Comparison of ENCODE assay signal across 13 cellular contexts in genomic region chr19:34666958-34667265, GRCh38. TPM values are rescaled to one million over a fixed set of nuclear protein-coding genes. Genes with fewer than 3 reads are reported as not detected.
DNase-seq lines count a peak whose midpoint lies in the region; ATAC-seq and TF ChIP-seq lines count a peak whose summit lies in the region.
"Had no signal": no experiment of that assay in that cellular context is flagged by ENCODE, and none has a peak within 500 bp of the region (broad histone marks: within the 10 kb centered on the region; RNA-seq: fewer than 3 reads in every experiment).

No MANE protein-coding gene starts in this region.

- H3K27me3 ChIP-seq in left lung (no peaks in the 10 kb centered on the region), upper lobe of right lung (no peaks in the 10 kb centered on the region)
- H3K27me3 ChIP-seq: tibial nerve had no signal

- H3K9me3 ChIP-seq in left lung: no peaks in the 10 kb centered on the region
- no peaks in the 10 kb centered on the region for H3K9me3 ChIP-seq in upper lobe of right lung

- H3K4me1 ChIP-seq in left lung (peaks cover 0 to 18% of the 10 kb centered on the region in 2 donors), upper lobe of right lung (peaks cover 5% of the 10 kb centered on the region)

- DNase-seq in Right ventricle myocardium inferior (ENCODE audit: missing footprints) (peak; percentile 48), cardiac septum (ENCODE audit: low spot score) (no peak), left lung (peak in 1 of 2 donors; percentile 60), upper lobe of right lung (no peak), LoVo (ENCODE audit: low spot score) (no peak), NCI-H1694 treated with DMSO at 0.1 percent for 48 hours (lab: John Stamatoyannopoulos, UW) (no peak), DMS114 treated with DMSO at 0.1 percent for 48 hours (lab: John Stamatoyannopoulos, UW; ENCODE audit: unreplicated experiment) (no peak)
- DNase-seq: activated CD4-positive, CD25-positive, alpha-beta regulatory T cell; GOT3; KBM-7 had no signal

- H3K36me3 ChIP-seq in left lung (no peaks in the 10 kb centered on the region), upper lobe of right lung (no peaks in the 10 kb centered on the region)

- H3K4me3 ChIP-seq in left lung (peak overlapping the region; percentile 6 to 32), upper lobe of right lung (peak overlapping the region; percentile 39)

- peak overlapping the region; percentile 71; the same call in 1 of the 2 replicates for H3K27ac ChIP-seq in VCaP
- peak overlapping the region; percentile 73 to 75 for H3K27ac ChIP-seq in left lung
- peak overlapping the region; percentile 71 for H3K27ac ChIP-seq in upper lobe of right lung

- intact Hi-C loops in Right ventricle myocardium inferior (cut with DNase I): no loop called here
- intact Hi-C loops in cardiac septum (cut with DNase I): no loop called here
- intact Hi-C loops in left lung (cut with DNase I): no loop called here
- intact Hi-C loops in upper lobe of right lung (cut with DNase I): no loop called here

- ATAC-seq in Right ventricle myocardium inferior (no peak), left lung (peak; percentile 47), upper lobe of right lung (peak; percentile 24)

- no peak for TF ChIP-seq CTCF in VCaP (conservative IDR thresholded peaks at IDR 0.05)
- TF ChIP-seq CTCF in left lung (IDR thresholded peaks at IDR 0.05): no peak
- no peak for TF ChIP-seq CTCF in upper lobe of right lung (IDR thresholded peaks at IDR 0.05)

RNA-seq across cellular contexts. Expression of gene SCGB2B2, which starts 10.0 kb away (rescaled TPM):
- 0.19 TPM for total RNA-seq in Right ventricle myocardium inferior
- 1.2 TPM for total RNA-seq in cardiac septum
- 1 to 10 TPM in 1 of 2 donors, under 1 TPM in 1; 0.47 to 1.7 TPM for total RNA-seq in left lung
- 0.58 TPM for total RNA-seq in upper lobe of right lung
- total RNA-seq: lung microvascular endothelial cell had no signal

RNA-seq across cellular contexts. Expression of gene ZNF302, which starts 10.6 kb away (rescaled TPM):
- 37.9 TPM for total RNA-seq in Right ventricle myocardium inferior
- 32.6 TPM for total RNA-seq in cardiac septum
- total RNA-seq in left lung: 10 to 100 TPM; 23.8 to 24.9 TPM
- total RNA-seq in upper lobe of right lung: 28.2 TPM
